25 cellular contexts compared by ENCODE assay signal in genomic region chr4:180636696-180637095, GRCh38.
DNase-seq lines count a peak whose midpoint lies in the region; ATAC-seq and TF ChIP-seq lines count a peak whose summit lies in the region.
"Had no signal": no experiment of that assay in that cellular context is flagged by ENCODE, and none has a peak within 500 bp of the region (broad histone marks: within the 10 kb centered on the region; RNA-seq: fewer than 3 reads in every experiment).

No MANE protein-coding gene starts in this region.

- no peaks in the 10 kb centered on the region for H3K27me3 ChIP-seq in IMR-90 (ENCODE audit: control insufficient read depth, insufficient read depth, low read length)
- H3K27me3 ChIP-seq: neutrophil, upper lobe of left lung had no signal

- no peak for TF ChIP-seq CTCF in IMR-90 (conservative IDR thresholded peaks at IDR 0.05; ENCODE audit: low read depth, low read length)
- TF ChIP-seq CTCF in astrocyte of the cerebellum (IDR thresholded peaks at IDR 0.05; ENCODE audit: low read depth, low read length, missing control alignments) = no peak

- H3K9ac ChIP-seq in IMR-90 (ENCODE audit: low read depth, low read length) = no peak overlapping the region

- POLR2A ChIA-PET in IMR-90 (lab: Charles Lee; ENCODE audit: unreplicated experiment) = no interaction called here

- no peak overlapping the region for H3K23ac ChIP-seq in IMR-90 (ENCODE audit: low read depth, low read length)

- H4K8ac ChIP-seq in IMR-90 (ENCODE audit: low read depth in 2 of 2, low read length in 2 of 2) = no peak overlapping the region

- H3K36me3 ChIP-seq in IMR-90 (ENCODE audit: control insufficient read depth, insufficient read depth, low read length) = no peaks in the 10 kb centered on the region
- H3K36me3 ChIP-seq: neutrophil, upper lobe of left lung had no signal

- no peak overlapping the region for H3K4me3 ChIP-seq in IMR-90 (ENCODE audit: insufficient read depth, low read depth, low read length)
- no peak overlapping the region for H3K4me3 ChIP-seq in astrocyte of the cerebellum (ENCODE audit: low read depth, low read length)
- H3K4me3 ChIP-seq in skeletal muscle cell (ENCODE audit: low read depth, low read length) = no peak overlapping the region
- H3K4me3 ChIP-seq: upper lobe of left lung had no signal

- no peak overlapping the region for H3K4me2 ChIP-seq in IMR-90 (ENCODE audit: low read depth, low read length)

- no TSS peak for BruUV-seq in IMR-90 (replicated peaks; lab: Mats Ljungman, UMichigan)

- H3K9me1 ChIP-seq in IMR-90 (ENCODE audit: insufficient read depth, low read length) = no peaks in the 10 kb centered on the region

- CTCF ChIA-PET in IMR-90 (lab: Yijun Ruan, JAX) = interaction anchor here (0.5 kb wide), 1 partner anchor 28 kb away, joined by 4 read pairs; no protein-coding TSS in a partner anchor

- H4K20me1 ChIP-seq in IMR-90 (ENCODE audit: insufficient read depth, low read length) = no peaks in the 10 kb centered on the region

- no peak overlapping the region for H3K14ac ChIP-seq in IMR-90 (replicated peaks; ENCODE audit: low read depth, low read length)

- no peak overlapping the region for H3K4me3 Mint-ChIP-seq in activated naive CD8-positive, alpha-beta T cell treated with anti-CD3 and anti-CD28 coated beads, Interleukin-2, amount 50 U/mL, for 24 hours
- no peak overlapping the region for H3K4me3 Mint-ChIP-seq in activated T-helper 1 cell treated with anti-CD3 and anti-CD28 coated beads, Interleukin-12 subunit alpha, Interleukin-12 subunit beta, Interleukin-2, Interleukin-4 antibody, amounts not matched to agents 30 ng/mL and 10 ng/mL and 1 ng/mL, durations not matched to agents 14 hours and 24 hours and 36 hours
- H3K4me3 Mint-ChIP-seq: activated T-helper 17 cell treated with anti-CD3 and anti-CD28 coated beads, Interleukin-2, amount 50 U/mL, for 72 hours; brain; CD8-positive, alpha-beta T cell; WTC11 had no signal

- TF ChIP-seq POLR2A in IMR-90 (IDR thresholded peaks at IDR 0.05; ENCODE audit: low read depth, low read length) = no peak

- no peak overlapping the region for H2BK20ac ChIP-seq in IMR-90 (ENCODE audit: low read depth, low read length)

- no peaks in the 10 kb centered on the region for H3K4me1 ChIP-seq in IMR-90 (ENCODE audit: control insufficient read depth, insufficient read depth, low read length)
- H3K4me1 ChIP-seq: upper lobe of left lung had no signal

- no peak for ATAC-seq in IMR-90 (ENCODE audit: low read depth)
- no peak for ATAC-seq in activated naive CD8-positive, alpha-beta T cell treated with anti-CD3 and anti-CD28 coated beads, Interleukin-2, amount 50 U/mL, for 24 hours
- ATAC-seq: activated naive CD4-positive, alpha-beta T cell treated with anti-CD3 and anti-CD28 coated beads, Interleukin-2, amount 50 U/mL, for 72 hours; activated T-helper 17 cell treated with anti-CD3 and anti-CD28 coated beads, Interleukin-2, amount 50 U/mL, for 72 hours; CD8-positive, alpha-beta T cell; left cardiac atrium; WTC11 had no signal

- H3K27me3 Mint-ChIP-seq in activated naive CD8-positive, alpha-beta T cell treated with anti-CD3 and anti-CD28 coated beads, Interleukin-2, amount 50 U/mL, for 24 hours = no peaks in the 10 kb centered on the region
- no peaks in the 10 kb centered on the region for H3K27me3 Mint-ChIP-seq in activated T-helper 1 cell treated with anti-CD3 and anti-CD28 coated beads, Interleukin-12 subunit alpha, Interleukin-12 subunit beta, Interleukin-2, Interleukin-4 antibody, amounts not matched to agents 30 ng/mL and 10 ng/mL and 1 ng/mL, durations not matched to agents 14 hours and 24 hours and 36 hours (ENCODE audit: insufficient read depth)
- H3K27me3 Mint-ChIP-seq: activated T-helper 17 cell treated with anti-CD3 and anti-CD28 coated beads, Interleukin-2, amount 50 U/mL, for 72 hours had no signal

- no peak overlapping the region for H4K5ac ChIP-seq in IMR-90 (ENCODE audit: low read depth, low read length)

- H3K27ac ChIP-seq in IMR-90 (ENCODE audit: insufficient read depth, low read length) = no peak overlapping the region
- H3K27ac ChIP-seq: neutrophil, upper lobe of left lung had no signal

- H3K18ac ChIP-seq in IMR-90 (ENCODE audit: low read depth, low read length) = no peak overlapping the region

- H3K4me1 Mint-ChIP-seq in activated naive CD8-positive, alpha-beta T cell treated with anti-CD3 and anti-CD28 coated beads, Interleukin-2, amount 50 U/mL, for 24 hours = no peaks in the 10 kb centered on the region
- no peaks in the 10 kb centered on the region for H3K4me1 Mint-ChIP-seq in activated T-helper 1 cell treated with anti-CD3 and anti-CD28 coated beads, Interleukin-12 subunit alpha, Interleukin-12 subunit beta, Interleukin-2, Interleukin-4 antibody, amounts not matched to agents 30 ng/mL and 10 ng/mL and 1 ng/mL, durations not matched to agents 14 hours and 24 hours and 36 hours (ENCODE audit: low read depth)
- H3K4me1 Mint-ChIP-seq: activated T-helper 17 cell treated with anti-CD3 and anti-CD28 coated beads, Interleukin-2, amount 50 U/mL, for 72 hours had no signal

- H2BK5ac ChIP-seq in IMR-90 (ENCODE audit: low read depth, low read length, poor library complexity, severe bottlenecking) = no peak overlapping the region

- no CpG with 5 or more reads among the region's 1 CpG for WGBS in IMR-90 (ENCODE audit: extremely low coverage in 2 of 2, insufficient read length in 1 of 2), 2 experiments

- in situ Hi-C loops in IMR-90 (cut with MboI; ENCODE audit: low sequenced_read_pairs) (no loop called here), astrocyte of the cerebellum (cut with HindIII; ENCODE audit: low sequenced_read_pairs) (no loop called here)

- intact Hi-C loops in IMR-90 (cut with micrococcal nuclease) = no loop called here
- intact Hi-C loops in activated T-helper 1 cell treated with anti-CD3 and anti-CD28 coated beads, Interleukin-12 subunit alpha, Interleukin-12 subunit beta, Interleukin-2, Interleukin-4 antibody, amounts not matched to agents 30 ng/mL and 10 ng/mL and 1 ng/mL, durations not matched to agents 14 hours and 24 hours and 36 hours (cut with micrococcal nuclease) = no loop called here

- TF ChIP-seq RAD21 in IMR-90 (IDR thresholded peaks at IDR 0.05; ENCODE audit: low read length) = no peak

- no peak overlapping the region for H2AFZ ChIP-seq in IMR-90 (replicated peaks; ENCODE audit: low read length, poor library complexity)

- dilution Hi-C loops in IMR-90 (cut with HindIII; ENCODE audit: low sequenced_read_pairs, unreplicated experiment) = no loop called here

- H2BK15ac ChIP-seq in IMR-90 (ENCODE audit: low read depth, low read length) = no peak overlapping the region

- no peak overlapping the region for H2AK9ac ChIP-seq in IMR-90 (replicated peaks; ENCODE audit: low read depth, low read length, poor library complexity)

- no peak overlapping the region for H2BK120ac ChIP-seq in IMR-90 (ENCODE audit: low read depth, low read length)

- DNase-seq in IMR-90 = peak; percentile 44
- peak; percentile 82 for DNase-seq in astrocyte of the cerebellum (ENCODE audit: low read depth)
- DNase-seq in foreskin melanocyte = peak; percentile 46
- peak; percentile 8 for DNase-seq in skeletal muscle cell (ENCODE audit: low read depth)
- no peak for DNase-seq in epidermal melanocyte (ENCODE audit: insufficient read length, low spot score)
- DNase-seq in activated naive CD8-positive, alpha-beta T cell treated with anti-CD3 and anti-CD28 coated beads, Interleukin-2, amount 50 U/mL, for 24 hours = no peak
- no peak for DNase-seq in activated T-helper 1 cell treated with anti-CD3 and anti-CD28 coated beads, Interleukin-12 subunit alpha, Interleukin-12 subunit beta, Interleukin-2, Interleukin-4 antibody, amounts not matched to agents 30 ng/mL and 10 ng/mL and 1 ng/mL, durations not matched to agents 14 hours and 24 hours and 36 hours (ENCODE audit: low spot score)
- no peak for DNase-seq in activated CD4-positive, alpha-beta T cell treated with anti-CD3 and anti-CD28 coated beads for 4 hours
- DNase-seq: CD8-positive, alpha-beta T cell; effector CD8-positive, alpha-beta T cell; GDM1; left cardiac atrium; NCI-H1105 treated with DMSO at 0.1 percent for 48 hours; NCI-H2081; NCI-H774; small intestine; stimulated activated CD4-positive, alpha-beta T cell treated with anti-CD3 and anti-CD28 coated beads, Interleukin-2, amount 100 ng/mL, for 24 hours; substantia nigra; T1000; upper lobe of left lung had no signal

- no peak overlapping the region for H3K56ac ChIP-seq in IMR-90 (ENCODE audit: extremely low read depth, insufficient read depth, low read length)

- H3K9me3 ChIP-seq in IMR-90 (ENCODE audit: control insufficient read depth, insufficient read depth, low read length) = no peaks in the 10 kb centered on the region
- H3K9me3 ChIP-seq: neutrophil, upper lobe of left lung had no signal

- H3K36me3 Mint-ChIP-seq in activated naive CD8-positive, alpha-beta T cell treated with anti-CD3 and anti-CD28 coated beads, Interleukin-2, amount 50 U/mL, for 24 hours (ENCODE audit: low read depth) = no peaks in the 10 kb centered on the region
- H3K36me3 Mint-ChIP-seq in activated T-helper 1 cell treated with anti-CD3 and anti-CD28 coated beads, Interleukin-12 subunit alpha, Interleukin-12 subunit beta, Interleukin-2, Interleukin-4 antibody, amounts not matched to agents 30 ng/mL and 10 ng/mL and 1 ng/mL, durations not matched to agents 14 hours and 24 hours and 36 hours (ENCODE audit: low read depth) = no peaks in the 10 kb centered on the region
- H3K36me3 Mint-ChIP-seq: activated naive CD4-positive, alpha-beta T cell treated with anti-CD3 and anti-CD28 coated beads, Interleukin-2, amount 50 U/mL, for 72 hours; brain; CD8-positive, alpha-beta T cell; WTC11 had no signal

- no peak overlapping the region for H3K4ac ChIP-seq in IMR-90 (ENCODE audit: low read depth, low read length)

- no peaks in the 10 kb centered on the region for H3K79me1 ChIP-seq in IMR-90 (ENCODE audit: low read depth in 1 of 2, low read length in 2 of 2)

- H4K91ac ChIP-seq in IMR-90 (ENCODE audit: insufficient read depth, low read depth, low read length) = no peak overlapping the region

- no peak overlapping the region for H3K27ac Mint-ChIP-seq in activated naive CD8-positive, alpha-beta T cell treated with anti-CD3 and anti-CD28 coated beads, Interleukin-2, amount 50 U/mL, for 24 hours
- H3K27ac Mint-ChIP-seq in activated T-helper 1 cell treated with anti-CD3 and anti-CD28 coated beads, Interleukin-12 subunit alpha, Interleukin-12 subunit beta, Interleukin-2, Interleukin-4 antibody, amounts not matched to agents 30 ng/mL and 10 ng/mL and 1 ng/mL, durations not matched to agents 14 hours and 24 hours and 36 hours = no peak overlapping the region
- H3K27ac Mint-ChIP-seq: activated naive CD4-positive, alpha-beta T cell treated with anti-CD3 and anti-CD28 coated beads, Interleukin-2, amount 50 U/mL, for 72 hours; activated T-helper 17 cell treated with anti-CD3 and anti-CD28 coated beads, Interleukin-2, amount 50 U/mL, for 72 hours; brain; CD8-positive, alpha-beta T cell; WTC11 had no signal

- H3K9me3 Mint-ChIP-seq in activated naive CD8-positive, alpha-beta T cell treated with anti-CD3 and anti-CD28 coated beads, Interleukin-2, amount 50 U/mL, for 24 hours = no peaks in the 10 kb centered on the region
- no peaks in the 10 kb centered on the region for H3K9me3 Mint-ChIP-seq in activated T-helper 1 cell treated with anti-CD3 and anti-CD28 coated beads, Interleukin-12 subunit alpha, Interleukin-12 subunit beta, Interleukin-2, Interleukin-4 antibody, amounts not matched to agents 30 ng/mL and 10 ng/mL and 1 ng/mL, durations not matched to agents 14 hours and 24 hours and 36 hours
- H3K9me3 Mint-ChIP-seq: brain; CD8-positive, alpha-beta T cell; WTC11 had no signal

- H2AK5ac ChIP-seq in IMR-90 (ENCODE audit: low read depth, low read length) = no peak overlapping the region

Comparison
In these comparisons a context has a peak if more than half of its experiments do, and no peak if none do; other contexts are left out.
1. DNase-seq: peak in IMR-90 (single experiment), astrocyte of the cerebellum (single experiment), foreskin melanocyte (single experiment) and skeletal muscle cell (single experiment); none in epidermal melanocyte (single experiment), activated naive CD8-positive, alpha-beta T cell treated with anti-CD3 and anti-CD28 coated beads, Interleukin-2, amount 50 U/mL, for 24 hours (single experiment), activated T-helper 1 cell treated with anti-CD3 and anti-CD28 coated beads, Interleukin-12 subunit alpha, Interleukin-12 subunit beta, Interleukin-2, Interleukin-4 antibody, amounts not matched to agents 30 ng/mL and 10 ng/mL and 1 ng/mL, durations not matched to agents 14 hours and 24 hours and 36 hours (single experiment) and activated CD4-positive, alpha-beta T cell treated with anti-CD3 and anti-CD28 coated beads for 4 hours (0 of 2).